ENCODE assay signal across 14 cellular contexts in the genomic region with DNA sequence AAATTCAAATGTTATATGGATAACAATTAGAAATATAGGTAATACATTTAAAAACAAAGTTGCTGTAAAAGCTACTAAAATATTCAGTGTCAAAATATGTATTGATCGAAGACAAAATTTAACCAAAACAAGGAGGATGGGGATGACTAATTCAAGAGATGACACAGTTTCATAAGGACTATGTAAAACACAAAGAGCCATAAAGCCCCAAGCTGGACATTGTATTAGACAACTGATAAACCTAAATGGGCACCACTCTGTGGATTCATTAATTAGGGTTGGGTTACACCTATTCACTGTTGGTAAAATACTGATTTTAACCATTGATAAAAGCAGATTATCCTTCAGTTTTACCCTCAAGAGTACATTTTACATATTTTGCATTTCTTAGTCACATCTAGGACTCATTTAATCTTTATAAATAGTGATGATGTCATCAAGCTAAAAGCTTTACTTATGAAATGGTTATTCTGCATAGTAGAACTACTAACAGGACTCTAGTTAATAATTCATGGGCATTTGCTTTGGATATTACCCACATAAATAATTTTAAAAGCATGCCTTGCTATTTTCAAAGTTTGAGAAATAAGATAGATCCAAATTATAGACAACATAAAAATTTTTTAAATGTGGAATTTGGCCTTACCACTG. TPM values are rescaled to one million over a fixed set of nuclear protein-coding genes. Genes with fewer than 3 reads are reported as not detected.
DNase-seq lines count a peak whose midpoint lies in the region; ATAC-seq and TF ChIP-seq lines count a peak whose summit lies in the region.
"Had no signal": no experiment of that assay in that cellular context is flagged by ENCODE, and none has a peak within 500 bp of the region (broad histone marks: within the 10 kb centered on the region; RNA-seq: fewer than 3 reads in every experiment).

No MANE protein-coding gene starts in this region.

- H3K4me2 ChIP-seq in IMR-90 (ENCODE audit: low read depth, low read length) (no peak overlapping the region), fibroblast of lung (ENCODE audit: extremely low read depth, insufficient read depth, low read length) (peak overlapping the region; percentile 5)

- peaks cover 82% of the 10 kb centered on the region for H3K36me3 ChIP-seq in ACC112 (ENCODE audit: insufficient read depth, low read length)
- H3K36me3 ChIP-seq in IMR-90 (ENCODE audit: control insufficient read depth, insufficient read depth, low read length) = peaks cover 41% of the 10 kb centered on the region
- peaks cover 13% of the 10 kb centered on the region for H3K36me3 ChIP-seq in fibroblast of lung (ENCODE audit: control insufficient read depth, insufficient read depth, low read length)
- H3K36me3 ChIP-seq in Peyer's patch = peaks cover 0 to 100% (median 0%) of the 10 kb centered on the region in 3 donors

- POLR2A ChIA-PET in IMR-90 (lab: Charles Lee; ENCODE audit: unreplicated experiment) = no interaction called here

- no peaks in the 10 kb centered on the region for H3K27me3 Mint-ChIP-seq in osteocyte (ENCODE audit: unreplicated experiment)

- no peaks in the 10 kb centered on the region for H3K9me3 Mint-ChIP-seq in osteocyte (ENCODE audit: unreplicated experiment)

- H3K9me3 ChIP-seq in IMR-90 (ENCODE audit: control insufficient read depth, insufficient read depth, low read length) (no peaks in the 10 kb centered on the region), fibroblast of lung (ENCODE audit: control insufficient read depth, insufficient read depth, low read depth, low read length) (no peaks in the 10 kb centered on the region), Peyer's patch (no peaks in the 10 kb centered on the region)
- H3K9me3 ChIP-seq: BE2C had no signal

- H3K36me3 Mint-ChIP-seq in osteocyte (ENCODE audit: unreplicated experiment) = peaks cover 75% of the 10 kb centered on the region

- no peak overlapping the region for H3K23ac ChIP-seq in IMR-90 (ENCODE audit: low read depth, low read length)

- TF ChIP-seq RAD21 in IMR-90 (IDR thresholded peaks at IDR 0.05; ENCODE audit: low read length) = no peak

- whole genome bisulfite sequencing in IMR-90 (ENCODE audit: extremely low coverage in 2 of 2, insufficient read length in 1 of 2), 2 experiments = no CpG with 5 or more reads among the region's 1 CpG

- peaks cover 7 to 16% of the 10 kb centered on the region in 2 experiments; a peak in 3 of 4 replicates for H3K79me1 ChIP-seq in IMR-90 (ENCODE audit: low read depth in 1 of 2, low read length in 2 of 2)

- intact Hi-C loops in IMR-90 (cut with micrococcal nuclease) = no loop called here

- no peaks in the 10 kb centered on the region; the same call in 1 of the 2 replicates for H4K20me1 ChIP-seq in IMR-90 (ENCODE audit: insufficient read depth, low read length)
- H4K20me1 ChIP-seq in fibroblast of lung (ENCODE audit: control insufficient read depth, extremely low read depth, insufficient read depth, low read length) = no peaks in the 10 kb centered on the region

- H2BK15ac ChIP-seq in IMR-90 (ENCODE audit: low read depth, low read length) = no peak overlapping the region

- no TSS peak for BruUV-seq in IMR-90 (replicated peaks; lab: Mats Ljungman, UMichigan)

- H4K8ac ChIP-seq in IMR-90 (ENCODE audit: low read depth in 2 of 2, low read length in 2 of 2) = no peak overlapping the region; a peak in 1 of 4 replicates

- CTCF ChIA-PET in IMR-90 (lab: Yijun Ruan, JAX) = no interaction called here

- peak overlapping the region; percentile 24 for H2BK5ac ChIP-seq in IMR-90 (ENCODE audit: low read depth, low read length, poor library complexity, severe bottlenecking)

- ATAC-seq in IMR-90 (ENCODE audit: low read depth) = peak; percentile 61; the same call in 1 of the 2 replicates

- H3K9me1 ChIP-seq in IMR-90 (ENCODE audit: insufficient read depth, low read length) = 0 out of 2 replicates have a peak, but pooled peaks cover 4% of the 10 kb centered on the region

- dilution Hi-C loops in IMR-90 (cut with HindIII; ENCODE audit: low sequenced_read_pairs, unreplicated experiment) = no loop called here

- H3K4me3 ChIP-seq in ACC112 (ENCODE audit: low read depth, low read length) (0 out of 2 replicates have a peak overlapping the region, but pooled peaks have one; percentile 1), IMR-90 (ENCODE audit: insufficient read depth, low read depth, low read length) (no peak overlapping the region), fibroblast of lung (replicated peaks in 1 of 4; ENCODE audit: control extremely low read depth in 1 of 4, insufficient read depth in 1 of 4, low read depth in 3 of 4, low read length in 4 of 4) (no peak overlapping the region), Peyer's patch (no peak overlapping the region)

- H3K27ac ChIP-seq in ACC112 (ENCODE audit: low read depth, low read length) (peak overlapping the region; percentile 55), IMR-90 (ENCODE audit: insufficient read depth, low read length) (no peak overlapping the region), fibroblast of lung (ENCODE audit: insufficient read depth, low read length) (peak overlapping the region; percentile 6), Peyer's patch (no peak overlapping the region)
- H3K27ac ChIP-seq: parathyroid adenoma had no signal

- H2AK9ac ChIP-seq in IMR-90 (replicated peaks; ENCODE audit: low read depth, low read length, poor library complexity) = no peak overlapping the region

- H3K79me2 ChIP-seq in ACC112 (ENCODE audit: control insufficient read depth, insufficient read depth, low read length, unreplicated experiment) (peaks cover under 1% of the 10 kb centered on the region), fibroblast of lung (ENCODE audit: control insufficient read depth, insufficient read depth, low read length) (no peaks in the 10 kb centered on the region)
- H3K79me2 ChIP-seq: parathyroid adenoma had no signal

- H3K4me3 Mint-ChIP-seq in osteocyte (ENCODE audit: unreplicated experiment) = no peak overlapping the region

- H2BK120ac ChIP-seq in IMR-90 (ENCODE audit: low read depth, low read length) = no peak overlapping the region

- TF ChIP-seq POLR2A in IMR-90 (IDR thresholded peaks at IDR 0.05; ENCODE audit: low read depth, low read length) (no peak), Peyer's patch (IDR thresholded peaks at IDR 0.05) (no peak)

- no peak overlapping the region for H2BK20ac ChIP-seq in IMR-90 (ENCODE audit: low read depth, low read length)

- H3K56ac ChIP-seq in IMR-90 (ENCODE audit: extremely low read depth, insufficient read depth, low read length) = no peak overlapping the region

- peaks cover 31% of the 10 kb centered on the region for H3K4me1 ChIP-seq in ACC112 (ENCODE audit: control insufficient read depth, insufficient read depth, low read length, unreplicated experiment)
- peaks cover 5% of the 10 kb centered on the region for H3K4me1 ChIP-seq in IMR-90 (ENCODE audit: control insufficient read depth, insufficient read depth, low read length)
- peaks cover 6% of the 10 kb centered on the region for H3K4me1 ChIP-seq in fibroblast of lung (ENCODE audit: control insufficient read depth, extremely low read depth, insufficient read depth, low read length)
- H3K4me1 ChIP-seq in Peyer's patch = no peaks in the 10 kb centered on the region
- H3K4me1 ChIP-seq: BE2C, parathyroid adenoma had no signal

- in situ Hi-C loops in IMR-90 (cut with MboI; ENCODE audit: low sequenced_read_pairs) = no loop called here

- no peak for TF ChIP-seq CTCF in IMR-90 (conservative IDR thresholded peaks at IDR 0.05; ENCODE audit: low read depth, low read length)
- no peak for TF ChIP-seq CTCF in fibroblast of lung (conservative IDR thresholded peaks at IDR 0.05 in 1 of 2, IDR thresholded peaks at IDR 0.05 in 1 of 2; ENCODE audit: low read depth in 1 of 2, low read length in 2 of 2)
- no peak for TF ChIP-seq CTCF in GM10266 (IDR thresholded peaks at IDR 0.05; ENCODE audit: control insufficient read depth, insufficient read depth, low read depth, missing control alignments)
- no peak for TF ChIP-seq CTCF in osteocyte (IDR thresholded peaks at IDR 0.05)
- no peak for TF ChIP-seq CTCF in Peyer's patch (IDR thresholded peaks at IDR 0.05)

- H3K9ac ChIP-seq in IMR-90 (ENCODE audit: low read depth, low read length) = no peak overlapping the region
- no peak overlapping the region for H3K9ac ChIP-seq in fibroblast of lung (ENCODE audit: insufficient read depth, low read length)
- H3K9ac ChIP-seq: parathyroid adenoma had no signal

- H2AFZ ChIP-seq in ACC112 (ENCODE audit: low read length, unreplicated experiment) (no peak overlapping the region), IMR-90 (replicated peaks; ENCODE audit: low read length, poor library complexity) (no peak overlapping the region), fibroblast of lung (ENCODE audit: low read length) (no peak overlapping the region)
- H2AFZ ChIP-seq: parathyroid adenoma had no signal

- no peak overlapping the region for H3K4ac ChIP-seq in IMR-90 (ENCODE audit: low read depth, low read length)

- no peaks in the 10 kb centered on the region for H3K27me3 ChIP-seq in ACC112 (ENCODE audit: insufficient read depth, low read length)
- no peaks in the 10 kb centered on the region for H3K27me3 ChIP-seq in IMR-90 (ENCODE audit: control insufficient read depth, insufficient read depth, low read length)
- no peaks in the 10 kb centered on the region for H3K27me3 ChIP-seq in fibroblast of lung (ENCODE audit: control insufficient read depth, insufficient read depth, low read length)
- H3K27me3 ChIP-seq in Peyer's patch = no peaks in the 10 kb centered on the region
- H3K27me3 ChIP-seq: BE2C had no signal

- H4K5ac ChIP-seq in IMR-90 (ENCODE audit: low read depth, low read length) = no peak overlapping the region

- no peak overlapping the region for H3K14ac ChIP-seq in IMR-90 (replicated peaks; ENCODE audit: low read depth, low read length)

- H3K4me1 Mint-ChIP-seq in osteocyte (ENCODE audit: unreplicated experiment) = peaks cover 3% of the 10 kb centered on the region

- H4K91ac ChIP-seq in IMR-90 (ENCODE audit: insufficient read depth, low read depth, low read length) = no peak overlapping the region

- H3K27ac Mint-ChIP-seq in osteocyte (ENCODE audit: unreplicated experiment) = no peak overlapping the region

- DNase-seq in GM03348 (ENCODE audit: low spot score) (peak; percentile 10), IMR-90 (peak; percentile 29), fibroblast of lung (ENCODE audit: low read depth in 2 of 2) (peak in 1 of 2 donors; percentile 26), OCI-M1 (lab: John Stamatoyannopoulos, UW) (no peak), GM10266 (ENCODE audit: extremely low spot score) (no peak), osteocyte (ENCODE audit: extremely low spot score, unreplicated experiment) (no peak), Peyer's patch (no peak)
- DNase-seq: activated CD8-positive, alpha-beta memory T cell treated with anti-CD3 and anti-CD28 coated beads, Interleukin-2, amount 50 U/mL, for 4 hours; BE2C; midbrain; NCI-H2107; SHP77 treated with DMSO at 0.1 percent for 48 hours had no signal

- no peak overlapping the region for H2AK5ac ChIP-seq in IMR-90 (ENCODE audit: low read depth, low read length)

- H3K18ac ChIP-seq in IMR-90 (ENCODE audit: low read depth, low read length) = no peak overlapping the region

RNA-seq across cellular contexts. Expression of gene TUT7, which starts 13.7 kb away (rescaled TPM):
- 33.3 and 58.3 TPM in 2 replicates for total RNA-seq in IMR-90 (2012; rRNA removed)
- polyA plus RNA-seq in IMR-90 (2012; rRNA removed) = 13.3 and 14.4 TPM in 2 replicates
- 1.1 and 3.5 TPM in 2 replicates for polyA plus RNA-seq in IMR-90 (2012; cell fraction: cytosol; rRNA removed)
- polyA plus RNA-seq in IMR-90 (2012; cell fraction: nucleus; rRNA removed; ENCODE audit: low replicate concordance) = 1.2 and 18.6 TPM in 2 replicates
- total RNA-seq in fibroblast of lung = 36.3 and 39.0 TPM in 2 replicates
- 22.8 and 31.8 TPM in 2 replicates for polyA plus RNA-seq in fibroblast of lung
- 12.0 and 17.6 TPM in 2 replicates for polyA plus RNA-seq in fibroblast of lung (2012)
- 1.4 and 5.1 TPM in 2 replicates for polyA minus RNA-seq in fibroblast of lung (ENCODE audit: low replicate concordance)
- 24.8 and 30.2 TPM in 2 replicates for total RNA-seq in osteocyte
- total RNA-seq in Peyer's patch = 10 to 100 TPM; 36.8 to 99.9 (median 50.4) TPM

RNA-seq across cellular contexts. Expression of gene ISCA1, which starts 58.1 kb away (rescaled TPM):
- total RNA-seq in IMR-90 (2012; rRNA removed) (14.7 and 26.4 TPM in 2 replicates), fibroblast of lung (19.2 and 22.6 TPM in 2 replicates), osteocyte (32.9 and 33.9 TPM in 2 replicates), Peyer's patch (10 to 100 TPM; 13.8 to 35.8 (median 31.9) TPM)
- polyA plus RNA-seq in IMR-90 (2012; rRNA removed) (14.0 and 15.1 TPM in 2 replicates), fibroblast of lung (25.4 and 44.8 TPM in 2 replicates)
- 3.7 and 4.1 TPM in 2 replicates for polyA plus RNA-seq in IMR-90 (2012; cell fraction: cytosol; rRNA removed)
- polyA plus RNA-seq in IMR-90 (2012; cell fraction: nucleus; rRNA removed; ENCODE audit: low replicate concordance) = 2.8 and 14.3 TPM in 2 replicates
- 20.9 and 30.1 TPM in 2 replicates for polyA plus RNA-seq in fibroblast of lung (2012)
- polyA minus RNA-seq in fibroblast of lung (ENCODE audit: low replicate concordance) = 5.4 and 6.1 TPM in 2 replicates

Comparison
In these comparisons a context has a peak if more than half of its experiments do, and no peak if none do; other contexts are left out.
1. H3K27ac ChIP-seq: peak in ACC112 (single experiment) and fibroblast of lung (single experiment); none in IMR-90 (single experiment) and Peyer's patch (0 of 4).
2. DNase-seq: peak in GM03348 (single experiment) and IMR-90 (single experiment); none in OCI-M1 (single experiment), GM10266 (single experiment), osteocyte (single experiment) and Peyer's patch (0 of 3).